In the genomic region with DNA sequence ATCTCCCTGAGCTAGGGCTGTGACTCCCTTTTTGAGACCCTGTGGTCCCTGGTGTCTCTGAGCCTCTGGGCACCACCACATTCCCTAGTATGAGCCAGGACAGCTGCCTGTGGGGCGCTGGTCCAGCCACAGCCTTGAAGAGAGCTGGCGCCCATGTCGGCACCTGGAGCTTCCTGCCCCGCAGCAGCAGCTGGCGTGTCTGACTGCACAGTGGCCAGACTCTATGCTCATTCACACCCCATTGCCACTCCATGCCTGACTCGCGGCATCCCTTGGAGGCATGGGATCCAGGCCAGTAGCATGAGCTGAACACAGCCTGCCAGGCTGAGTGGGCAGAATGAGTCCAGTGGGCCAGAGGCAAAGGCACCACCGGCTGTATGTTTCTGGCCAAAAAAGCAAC, we compare ENCODE assay signal across 27 cellular contexts. TPM values are rescaled to one million over a fixed set of nuclear protein-coding genes. Genes with fewer than 3 reads are reported as not detected.
"Had no signal": no experiment of that assay in that cellular context is flagged by ENCODE, and none has a peak within 500 bp of the region (broad histone marks: within the 10 kb centered on the region; RNA-seq: fewer than 3 reads in every experiment).

No MANE protein-coding gene starts in this region.

- H3K27me3 ChIP-seq: cardiac muscle cell had no signal

- H3K4me3 ChIP-seq: cardiac muscle cell, SK-N-MC had no signal

- H3K27ac ChIP-seq: cardiac muscle cell, SK-N-MC had no signal

- FAIRE-seq: astrocyte, RCC 7860, TTC549 had no signal

- DNase-seq: activated B cell treated with CpG ODN at 0.5 μM for 24 hours; activated CD4-positive, alpha-beta T cell treated with anti-CD3 and anti-CD28 coated beads for 1 hour; activated CD4-positive, alpha-beta T cell treated with anti-CD3 and anti-CD28 coated beads, Interleukin-2, amount 10 ng/mL, durations not matched to agents 24 days and 14 days; activated CD4-positive, alpha-beta T cell treated with anti-CD3 and anti-CD28 coated beads, Interleukin-2, amount 50 U/mL, for 48 hours; activated CD8-positive, alpha-beta memory T cell treated with anti-CD3 and anti-CD28 coated beads, Interleukin-2, amount 10 ng/mL, durations not matched to agents 7 days and 5 days; activated effector memory CD4-positive, alpha-beta T cell treated with anti-CD3 and anti-CD28 coated beads, Interleukin-2, amount 50 U/mL, for 16 hours; activated naive CD4-positive, alpha-beta T cell treated with Interleukin-2 at 50 U/mL for 16 hours; activated naive CD8-positive, alpha-beta T cell treated with anti-CD3 and anti-CD28 coated beads, Interleukin-2, amount 50 U/mL, for 24 hours; activated T-cell treated with anti-CD3 and anti-CD28 coated beads, Interleukin-2, amount 50 U/mL, for 24 hours; NCI-H1105 treated with DMSO at 0.1 percent for 48 hours; NCI-H1436 treated with DMSO at 0.1 percent for 48 hours; NCI-H187 treated with DMSO at 0.1 percent for 48 hours; NCI-H2171; NCI-H2227 treated with DMSO at 0.1 percent for 48 hours; NCI-H510A; NCI-H69; PC-3; SIG-M5; T-cell; T-helper 2 cell; T1000 had no signal

- ATAC-seq: activated CD8-positive, alpha-beta memory T cell treated with anti-CD3 and anti-CD28 coated beads, Interleukin-2, amount 10 ng/mL, durations not matched to agents 7 days and 5 days; activated naive CD4-positive, alpha-beta T cell treated with anti-CD3 and anti-CD28 coated beads, Interleukin-2, amount 50 U/mL, for 72 hours; activated naive CD8-positive, alpha-beta T cell treated with anti-CD3 and anti-CD28 coated beads, Interleukin-2, amount 50 U/mL, for 24 hours; PC-3; T-cell had no signal

- H3K36me3 ChIP-seq: cardiac muscle cell had no signal

RNA-seq across cellular contexts. Expression of a gene that starts 8.3 kb away (rescaled TPM):
- total RNA-seq: activated B cell treated with CpG ODN at 0.5 μM for 24 hours; activated naive CD4-positive, alpha-beta T cell treated with anti-CD3 and anti-CD28 coated beads, Interleukin-2, amount 50 U/mL, for 72 hours; PC-3 had no signal
